ENCODE assay signal across 11 cellular contexts in genomic region chr10:71300555-71301370, GRCh38.
"Had no signal": no experiment of that assay in that cellular context is flagged by ENCODE, and none has a peak within 500 bp of the region (broad histone marks: within the 10 kb centered on the region; RNA-seq: fewer than 3 reads in every experiment).

No MANE protein-coding gene starts in this region.

- H3K4me1 ChIP-seq: adrenal gland, pancreas, transverse colon had no signal

- DNase-seq: activated CD4-positive, alpha-beta T cell treated with anti-CD3 and anti-CD28 coated beads, Interleukin-2, amount 50 U/mL, for 1 hour; activated CD4-positive, CD25-positive, alpha-beta regulatory T cell; activated naive CD4-positive, alpha-beta T cell treated with anti-CD3 and anti-CD28 coated beads, Interleukin-2, amount 10 ng/mL, durations not matched to agents 7 days and 5 days; activated T-cell treated with anti-CD3 and anti-CD28 coated beads for 4 hours; adrenal gland; stimulated activated CD4-positive, alpha-beta T cell treated with anti-CD3 and anti-CD28 coated beads, Interleukin-15, amount 100 ng/mL, for 24 hours; transverse colon had no signal

- ATAC-seq: activated T-helper 17 cell treated with anti-CD3 and anti-CD28 coated beads, Interleukin-2, amount 50 U/mL, for 72 hours; pancreas had no signal

- H3K79me2 ChIP-seq: hepatocyte had no signal

- H3K4me2 ChIP-seq: hepatocyte had no signal

- H3K36me3 ChIP-seq: pancreas, transverse colon had no signal

- FAIRE-seq: endothelial cell of umbilical vein, pancreas had no signal

- H3K9me3 ChIP-seq: adrenal gland, pancreas, transverse colon had no signal

- H2AFZ ChIP-seq: hepatocyte had no signal

- H3K27me3 ChIP-seq: adrenal gland, hepatocyte, pancreas, transverse colon had no signal

- H3K27ac ChIP-seq: adrenal gland, hepatocyte, pancreas, transverse colon had no signal

- H3K4me3 ChIP-seq: adrenal gland, hepatocyte, pancreas, transverse colon had no signal
